Comparison of ENCODE assay signal across 21 cellular contexts in the genomic region with DNA sequence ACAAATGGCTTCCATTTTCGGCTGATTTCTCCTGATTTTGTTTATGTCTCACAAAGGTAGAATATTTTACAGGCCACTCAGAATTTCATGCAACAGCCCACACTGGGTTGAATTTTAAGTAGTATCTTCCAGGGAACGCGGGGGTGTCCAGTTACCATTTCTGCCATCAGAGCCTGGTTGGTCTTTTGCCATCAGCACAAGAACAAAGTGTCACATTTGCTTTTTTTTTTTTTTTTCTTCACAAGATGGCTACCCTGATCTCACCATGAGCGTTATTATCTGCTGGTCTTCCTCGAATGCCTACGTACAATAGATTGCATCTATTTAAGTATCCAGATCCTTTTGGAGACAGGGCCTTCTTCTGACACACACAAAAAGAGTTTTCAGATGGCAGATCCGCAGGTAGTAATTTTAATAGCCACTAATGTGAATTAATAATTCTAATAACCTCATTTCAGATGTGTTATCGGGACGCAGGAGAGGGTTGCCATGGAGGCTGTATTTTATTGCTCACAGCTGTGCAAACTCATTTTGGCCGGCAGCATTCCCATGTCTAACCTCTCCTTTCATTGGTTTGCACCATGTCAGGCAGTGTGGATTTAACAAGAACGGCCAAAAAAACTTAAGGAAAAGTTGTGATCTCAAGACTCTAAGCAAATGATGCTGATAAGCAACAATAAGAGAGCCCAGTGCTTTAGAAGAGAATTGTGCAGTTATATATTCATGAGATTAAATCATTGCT.
DNase-seq lines count a peak whose midpoint lies in the region; ATAC-seq and TF ChIP-seq lines count a peak whose summit lies in the region.
"Had no signal": no experiment of that assay in that cellular context is flagged by ENCODE, and none has a peak within 500 bp of the region (broad histone marks: within the 10 kb centered on the region; RNA-seq: fewer than 3 reads in every experiment).

No MANE protein-coding gene starts in this region.

- intact Hi-C loops in PC-3 (cut with micrococcal nuclease) (no loop called here), sigmoid colon (cut with DNase I) (no loop called here)

- H3K4me3 ChIP-seq in PC-3 (ENCODE audit: low read length) (no peak overlapping the region), skeletal muscle tissue (ENCODE audit: low read length in 3 of 3) (peak overlapping the region in 1 of 3 donors; percentile 16), sigmoid colon (no peak overlapping the region)
- H3K4me3 ChIP-seq: cardiac muscle cell, MG63, psoas muscle, tibial artery had no signal

- H3K9me2 ChIP-seq in PC-3 (replicated peaks; ENCODE audit: low read length): no peaks in the 10 kb centered on the region; the same call in 1 of the 2 replicates

- H3K27ac ChIP-seq in PC-3 (ENCODE audit: low read length) (no peak overlapping the region), skeletal muscle tissue (ENCODE audit: low read depth, low read length) (peak overlapping the region; percentile 29), sigmoid colon (peak overlapping the region in 1 of 4 donors; percentile 5)
- H3K27ac ChIP-seq: 22Rv1, cardiac muscle cell, psoas muscle had no signal

- no peaks in the 10 kb centered on the region for H4K20me1 ChIP-seq in PC-3 (ENCODE audit: low read length)

- H3K27me3 ChIP-seq in PC-3 (ENCODE audit: low read length): no peaks in the 10 kb centered on the region
- H3K27me3 ChIP-seq in skeletal muscle tissue (ENCODE audit: control insufficient read depth in 3 of 3, insufficient read depth in 3 of 3, low read length in 3 of 3): no peaks in the 10 kb centered on the region
- no peaks in the 10 kb centered on the region for H3K27me3 ChIP-seq in sigmoid colon
- H3K27me3 ChIP-seq: cardiac muscle cell, MG63, tibial artery had no signal

- CTCF ChIA-PET in PC-3 (lab: Charles Lee): interaction anchor here (0.6 kb wide), 1 partner anchor 12 kb away, joined by 3 read pairs; no protein-coding TSS in a partner anchor

- H3K4me2 ChIP-seq in PC-3 (ENCODE audit: low read length): no peak overlapping the region

- DNase-seq in DMS 273 (lab: John Stamatoyannopoulos, UW; ENCODE audit: unreplicated experiment) (peak; percentile 4), DMS 273 treated with DMSO at 0.1 percent for 48 hours (lab: John Stamatoyannopoulos, UW) (no peak), PC-3 (no peak), left kidney (ENCODE audit: low read depth, low spot score) (peak; percentile 85), sigmoid colon (no peak)
- DNase-seq: activated CD8-positive, alpha-beta memory T cell treated with anti-CD3 and anti-CD28 coated beads, Interleukin-2, amount 50 U/mL, for 48 hours; activated naive CD4-positive, alpha-beta T cell treated with anti-CD3 and anti-CD28 coated beads, Interleukin-2, amount 50 U/mL, for 16 hours; CD4-positive, alpha-beta memory T cell; effector memory CD8-positive, alpha-beta T cell; GF-D8; MG63; NCI-H2227 treated with DMSO at 0.1 percent for 48 hours; psoas muscle; tibial artery had no signal

- 48 to 69% methylated on average over 11 of the region's 11 CpGs for WGBS in sigmoid colon, 2 donors

- H3K36me3 ChIP-seq in PC-3 (ENCODE audit: low read depth, low read length) (no peaks in the 10 kb centered on the region), skeletal muscle tissue (ENCODE audit: control insufficient read depth in 3 of 3, insufficient read depth in 3 of 3, low read length in 3 of 3) (no peaks in the 10 kb centered on the region), sigmoid colon (no peaks in the 10 kb centered on the region)
- H3K36me3 ChIP-seq: cardiac muscle cell, MG63, tibial artery had no signal

- no peaks in the 10 kb centered on the region for H3F3A ChIP-seq in PC-3 (ENCODE audit: low read length, unreplicated experiment)

- peaks cover 7% of the 10 kb centered on the region for H3K4me1 ChIP-seq in PC-3 (ENCODE audit: insufficient read depth, low read length)
- H3K4me1 ChIP-seq in skeletal muscle tissue (ENCODE audit: control insufficient read depth in 3 of 3, insufficient read depth in 3 of 3, low read length in 3 of 3): peaks cover 6 to 20% (median 14%) of the 10 kb centered on the region in 3 donors
- H3K4me1 ChIP-seq in sigmoid colon: peaks cover 0 to 26% (median 14%) of the 10 kb centered on the region in 4 donors

- TF ChIP-seq CTCF in PC-3 (conservative IDR thresholded peaks at IDR 0.05; ENCODE audit: low read depth, low read length) (no peak), sigmoid colon (IDR thresholded peaks at IDR 0.05) (no peak)

- no peaks in the 10 kb centered on the region for H3K79me2 ChIP-seq in PC-3 (ENCODE audit: low read length)

- H3K9me3 ChIP-seq in PC-3 (ENCODE audit: low read length) (no peaks in the 10 kb centered on the region), skeletal muscle tissue (ENCODE audit: control insufficient read depth in 3 of 3, low read length in 3 of 3) (no peaks in the 10 kb centered on the region), sigmoid colon (no peaks in the 10 kb centered on the region)
- H3K9me3 ChIP-seq: MG63, psoas muscle, tibial artery had no signal

- BruUV-seq in PC-3 (replicated peaks; lab: Mats Ljungman, UMichigan): no TSS peak

- TF ChIP-seq EP300 in sigmoid colon (IDR thresholded peaks at IDR 0.05): no peak

- peak overlapping the region; percentile 20; the same call in 1 of the 2 replicates for H2AFZ ChIP-seq in PC-3 (ENCODE audit: low read length)

- POLR2A ChIA-PET in PC-3 (lab: Charles Lee; ENCODE audit: unreplicated experiment): no interaction called here

- no peak overlapping the region for H3K9ac ChIP-seq in PC-3 (ENCODE audit: low read length)
- H3K9ac ChIP-seq in skeletal muscle tissue (ENCODE audit: low read depth in 1 of 3, low read length in 3 of 3): no peak overlapping the region

- ATAC-seq in PC-3: no peak
- ATAC-seq in GM21390 (IDR thresholded peaks at IDR 0.05; ENCODE audit: unreplicated experiment): no peak
- no peak for ATAC-seq in GM19351 (IDR thresholded peaks at IDR 0.05; ENCODE audit: unreplicated experiment)
- ATAC-seq: activated CD4-positive, CD25-positive, alpha-beta regulatory T cell treated with anti-CD3 and anti-CD28 coated beads, Interleukin-2, amount 50 U/mL, for 24 hours; effector memory CD8-positive, alpha-beta T cell; Panc1 had no signal

- no peak for TF ChIP-seq POLR2A in sigmoid colon (IDR thresholded peaks at IDR 0.05)

Comparison
In these comparisons a context has a peak if more than half of its experiments do, and no peak if none do; other contexts are left out.
1. DNase-seq: peak in DMS 273 (single experiment) and left kidney (single experiment); none in DMS 273 treated with DMSO at 0.1 percent for 48 hours (single experiment), PC-3 (single experiment) and sigmoid colon (single experiment).